Comparison of ENCODE assay signal across 10 cellular contexts in genomic region chr4:152458801-152459302, GRCh38.
DNase-seq lines count a peak whose midpoint lies in the region; ATAC-seq and TF ChIP-seq lines count a peak whose summit lies in the region.
"Had no signal": no experiment of that assay in that cellular context is flagged by ENCODE, and none has a peak within 500 bp of the region (broad histone marks: within the 10 kb centered on the region; RNA-seq: fewer than 3 reads in every experiment).

No MANE protein-coding gene starts in this region.

- peak overlapping the region; percentile 2 for H3K27ac Mint-ChIP-seq in chondrocyte (ENCODE audit: unreplicated experiment)

- H3K27ac ChIP-seq in esophagus muscularis mucosa (replicated peaks in 1 of 4), result no peak overlapping the region

- H3K4me3 Mint-ChIP-seq in chondrocyte (ENCODE audit: unreplicated experiment), result no peak overlapping the region

- no peaks in the 10 kb centered on the region for H3K27me3 Mint-ChIP-seq in chondrocyte (ENCODE audit: low read depth)

- no peaks in the 10 kb centered on the region for H3K36me3 ChIP-seq in esophagus muscularis mucosa

- no peaks in the 10 kb centered on the region for H3K9me3 ChIP-seq in esophagus muscularis mucosa

- intact Hi-C loops in esophagus muscularis mucosa (cut with DNase I), result loop anchor here (5.0 kb wide), 1 partner anchor 183 kb away; no protein-coding TSS in a partner anchor

- TF ChIP-seq CTCF in chondrocyte (IDR thresholded peaks at IDR 0.05) (no peak), esophagus muscularis mucosa (IDR thresholded peaks at IDR 0.05) (no peak)

- H3K4me1 Mint-ChIP-seq in chondrocyte (ENCODE audit: low read depth), result peaks cover 24% of the 10 kb centered on the region

- TF ChIP-seq POLR2A in esophagus muscularis mucosa (IDR thresholded peaks at IDR 0.05; ENCODE audit: low read depth), result no peak

- 74% methylated on average over 1 of the region's 1 CpG for WGBS in esophagus muscularis mucosa

- H3K4me1 ChIP-seq in esophagus muscularis mucosa, result peaks cover 0 to 14% (median 11%) of the 10 kb centered on the region in 4 donors

- ATAC-seq in GM19023 (IDR thresholded peaks at IDR 0.05; ENCODE audit: unreplicated experiment) (peak; percentile 38), HG02642 (IDR thresholded peaks at IDR 0.05; ENCODE audit: poor library complexity, unreplicated experiment) (no peak)

- H3K4me3 ChIP-seq in esophagus muscularis mucosa, result no peak overlapping the region

- DNase-seq in AML-193 (lab: John Stamatoyannopoulos, UW) (peak; percentile 35 to 44), KBM-7 (peak; percentile 55), chondrocyte (ENCODE audit: low spot score) (no peak), iPS-NIHi7 (ENCODE audit: extremely low spot score) (no peak), globus pallidus (ENCODE audit: low spot score) (no peak), esophagus muscularis mucosa (ENCODE audit: extremely low spot score) (no peak)
- DNase-seq: effector CD8-positive, alpha-beta T cell; NCI-H1930 had no signal

- in situ Hi-C loops in KBM-7 (cut with MboI; ENCODE audit: low pct_unique_long_range_greater_than_20kb, low sequenced_read_pairs), result no loop called here

- no peaks in the 10 kb centered on the region for H3K9me3 Mint-ChIP-seq in chondrocyte (ENCODE audit: low read depth)

- H3K27me3 ChIP-seq in esophagus muscularis mucosa, result no peaks in the 10 kb centered on the region

- no peak for TF ChIP-seq EP300 in esophagus muscularis mucosa (IDR thresholded peaks at IDR 0.05)

- H3K36me3 Mint-ChIP-seq in chondrocyte (ENCODE audit: low read depth), result no peaks in the 10 kb centered on the region

Comparison
In these comparisons a context has a peak if more than half of its experiments do, and no peak if none do; other contexts are left out.
1. DNase-seq: peak in AML-193 (2 of 2) and KBM-7 (single experiment); none in chondrocyte (single experiment), iPS-NIHi7 (single experiment), globus pallidus (single experiment) and esophagus muscularis mucosa (single experiment).